In genomic region chr21:38646213-38646837, GRCh38 we compare ENCODE assay signal across 15 cellular contexts.
A peak's percentile ranks its signal among the peaks of the same experiment; 100 is the strongest.
DNase-seq lines count a peak whose midpoint lies in the region; ATAC-seq and TF ChIP-seq lines count a peak whose summit lies in the region.
"Had no signal": no experiment of that assay in that cellular context is flagged by ENCODE, and none has a peak within 500 bp of the region (broad histone marks: within the 10 kb centered on the region; RNA-seq: fewer than 3 reads in every experiment).

No MANE protein-coding gene starts in this region.

- no peak for TF ChIP-seq RAD21 in SK-N-SH (IDR thresholded peaks at IDR 0.05; ENCODE audit: low read length)

- WGBS in SK-N-SH (ENCODE audit: low lambda C conversion rate): 16% methylated on average over 5 of the region's 5 CpGs

- no peak overlapping the region for H2AFZ ChIP-seq in SK-N-SH (ENCODE audit: low read depth)
- H2AFZ ChIP-seq in fibroblast of lung (ENCODE audit: low read length): no peak overlapping the region

- DNase-seq in MCF 10A (ENCODE audit: unreplicated experiment): peak; percentile 65
- DNase-seq in breast epithelium (ENCODE audit: low spot score in 2 of 2): no peak
- no peak for DNase-seq in SK-N-SH
- peak; percentile 17 to 90 for DNase-seq in fibroblast of lung (ENCODE audit: low read depth in 2 of 2)
- DNase-seq in thoracic aorta (ENCODE audit: low spot score): peak; percentile 51
- DNase-seq in cerebellar cortex (ENCODE audit: low spot score): no peak
- DNase-seq in GDM1 (lab: John Stamatoyannopoulos, UW): no peak
- DNase-seq: anterior cingulate cortex, hippocampal formation, NCI-H1105, NCI-H524 treated with DMSO at 0.1 percent for 48 hours, T1000 had no signal

- peak in 1 of 2 experiments; percentile 52; a peak in 1 of 4 replicates for TF ChIP-seq EP300 in SK-N-SH (IDR thresholded peaks at IDR 0.05; ENCODE audit: borderline replicate concordance in 1 of 2, low read depth in 1 of 2, low read length in 1 of 2)

- H3K27ac Mint-ChIP-seq in MCF 10A (ENCODE audit: low read depth, unreplicated experiment): no peak overlapping the region

- H3K79me2 ChIP-seq in SK-N-SH (ENCODE audit: insufficient read depth) (no peaks in the 10 kb centered on the region), fibroblast of lung (ENCODE audit: control insufficient read depth, insufficient read depth, low read length) (no peaks in the 10 kb centered on the region)

- POLR2A ChIA-PET in MCF 10A (lab: Yijun Ruan, JAX) (interaction anchor here (0.6 to 1.1 kb wide), 8 partner anchors 9 to 346 kb away, joined by 3 to 4 read pairs (median 3); no protein-coding TSS in a partner anchor), SK-N-SH (lab: Yijun Ruan, JAX) (no interaction called here)

- peak overlapping the region; percentile 61 for H3K4me2 ChIP-seq in SK-N-SH
- peak overlapping the region; percentile 29 for H3K4me2 ChIP-seq in fibroblast of lung (ENCODE audit: extremely low read depth, insufficient read depth, low read length)
- H3K4me2 ChIP-seq: BLaER1 had no signal

- H3K9me2 ChIP-seq in SK-N-SH: no peaks in the 10 kb centered on the region

- no peak for TF ChIP-seq POLR2A in breast epithelium (IDR thresholded peaks at IDR 0.05)

- H3F3A ChIP-seq in SK-N-SH (replicated peaks; ENCODE audit: insufficient read depth): peaks cover 16% of the 10 kb centered on the region

- intact Hi-C loops in MCF 10A (cut with micrococcal nuclease) (loop anchor here (10.0 kb wide), 1 partner anchor 142 kb away; no protein-coding TSS in a partner anchor), breast epithelium (cut with DNase I; ENCODE audit: low total_unique reads) (loop anchor here (5.0 kb wide), 1 partner anchor 146 kb away; no protein-coding TSS in a partner anchor)

- H3K9me3 Mint-ChIP-seq in MCF 10A (ENCODE audit: unreplicated experiment): no peaks in the 10 kb centered on the region

- peaks cover 23% of the 10 kb centered on the region for H3K4me1 Mint-ChIP-seq in MCF 10A (ENCODE audit: insufficient read depth, unreplicated experiment)

- H3K27ac ChIP-seq in breast epithelium (no peak overlapping the region), SK-N-SH (ENCODE audit: low read depth in 2 of 2, low read length in 1 of 2) (peak overlapping the region in 1 of 2 experiments; percentile 34; a peak in 2 of 4 replicates), fibroblast of lung (ENCODE audit: insufficient read depth, low read length) (no peak overlapping the region), thoracic aorta (peak overlapping the region; percentile 55 to 87)
- H3K27ac ChIP-seq: BLaER1 had no signal

- CTCF ChIA-PET in MCF 10A (lab: Yijun Ruan, JAX): interaction anchor here (1.2 to 1.4 kb wide), 2 partner anchors 22 to 23 kb away, joined by 3 to 4 read pairs; no protein-coding TSS in a partner anchor
- CTCF ChIA-PET in SK-N-SH (lab: Yijun Ruan, JAX): interaction anchor here (1.8 kb wide), 1 partner anchor 23 kb away, joined by 4 read pairs; no protein-coding TSS in a partner anchor

- TF ChIP-seq CTCF in MCF 10A (IDR thresholded peaks at IDR 0.05; ENCODE audit: unreplicated experiment) (no peak), breast epithelium (IDR thresholded peaks at IDR 0.05) (no peak), SK-N-SH (IDR thresholded peaks at IDR 0.05) (no peak), fibroblast of lung (conservative IDR thresholded peaks at IDR 0.05 in 1 of 2, IDR thresholded peaks at IDR 0.05 in 1 of 2; ENCODE audit: low read depth in 1 of 2, low read length in 2 of 2) (no peak), thoracic aorta (IDR thresholded peaks at IDR 0.05) (no peak)

- H3K36me3 Mint-ChIP-seq in MCF 10A (ENCODE audit: insufficient read depth, unreplicated experiment): no peaks in the 10 kb centered on the region

- peak; percentile 61 for ATAC-seq in thoracic aorta (ENCODE audit: insufficient number of reproducible peaks, low FRiP score, low read depth)
- ATAC-seq in GM21423 (IDR thresholded peaks at IDR 0.05; ENCODE audit: unreplicated experiment): no peak

- H3K4me1 ChIP-seq in breast epithelium (no peaks in the 10 kb centered on the region), SK-N-SH (ENCODE audit: control insufficient read depth in 1 of 2, insufficient read depth in 2 of 2, low read depth in 1 of 2, low read length in 1 of 2) (peaks cover 0 to 7% of the 10 kb centered on the region in 2 experiments; a peak in 2 of 4 replicates), fibroblast of lung (ENCODE audit: control insufficient read depth, extremely low read depth, insufficient read depth, low read length) (peaks cover 6% of the 10 kb centered on the region), thoracic aorta (ENCODE audit: control insufficient read depth in 1 of 2, low read depth in 2 of 2) (peaks cover 31 to 97% of the 10 kb centered on the region in 2 donors)
- H3K4me1 ChIP-seq: BLaER1 had no signal

- H4K20me1 ChIP-seq in SK-N-SH (ENCODE audit: insufficient read depth): no peaks in the 10 kb centered on the region
- H4K20me1 ChIP-seq in fibroblast of lung (ENCODE audit: control insufficient read depth, extremely low read depth, insufficient read depth, low read length): no peaks in the 10 kb centered on the region
- H4K20me1 ChIP-seq: BLaER1 had no signal

- H3K4me3 Mint-ChIP-seq in MCF 10A (ENCODE audit: unreplicated experiment): peak overlapping the region; percentile 38

- H3K36me3 ChIP-seq in breast epithelium (no peaks in the 10 kb centered on the region), SK-N-SH (replicated peaks in 1 of 2; ENCODE audit: control insufficient read depth in 1 of 2, insufficient read depth in 2 of 2, low read length in 1 of 2) (no peaks in the 10 kb centered on the region), fibroblast of lung (ENCODE audit: control insufficient read depth, insufficient read depth, low read length) (no peaks in the 10 kb centered on the region), thoracic aorta (no peaks in the 10 kb centered on the region)
- H3K36me3 ChIP-seq: BLaER1 had no signal

- no peaks in the 10 kb centered on the region for H3K27me3 Mint-ChIP-seq in MCF 10A (ENCODE audit: insufficient read depth, unreplicated experiment)

- BruUV-seq in MCF 10A (replicated peaks; lab: Mats Ljungman, UMichigan): no TSS peak

- H3K27me3 ChIP-seq in breast epithelium: peaks cover 0 to 5% of the 10 kb centered on the region in 2 donors
- H3K27me3 ChIP-seq in SK-N-SH (ENCODE audit: insufficient read depth): peaks cover 33% of the 10 kb centered on the region
- peaks cover 13% of the 10 kb centered on the region for H3K27me3 ChIP-seq in fibroblast of lung (ENCODE audit: control insufficient read depth, insufficient read depth, low read length)
- H3K27me3 ChIP-seq in thoracic aorta (replicated peaks; ENCODE audit: insufficient read depth): no peaks in the 10 kb centered on the region
- H3K27me3 ChIP-seq: BLaER1 had no signal

- H3K4me3 ChIP-seq in breast epithelium: no peak overlapping the region
- H3K4me3 ChIP-seq in SK-N-SH (ENCODE audit: low read depth in 2 of 2, low read length in 1 of 2): 0 out of 4 replicates have a peak overlapping the region, but pooled peaks of 1 of the 2 experiments have one; percentile 1
- no peak overlapping the region for H3K4me3 ChIP-seq in fibroblast of lung (replicated peaks in 1 of 4; ENCODE audit: control extremely low read depth in 1 of 4, insufficient read depth in 1 of 4, low read depth in 3 of 4, low read length in 4 of 4)
- peak overlapping the region; percentile 63 for H3K4me3 ChIP-seq in thoracic aorta
- H3K4me3 ChIP-seq: BLaER1, lung had no signal

- H3K9ac ChIP-seq in SK-N-SH (no peak overlapping the region), fibroblast of lung (ENCODE audit: insufficient read depth, low read length) (no peak overlapping the region)
- H3K9ac ChIP-seq: BLaER1 had no signal

- H3K9me3 ChIP-seq in breast epithelium (no peaks in the 10 kb centered on the region), SK-N-SH (no peaks in the 10 kb centered on the region), fibroblast of lung (ENCODE audit: control insufficient read depth, insufficient read depth, low read depth, low read length) (no peaks in the 10 kb centered on the region), thoracic aorta (no peaks in the 10 kb centered on the region)
- H3K9me3 ChIP-seq: BLaER1 had no signal

TF ChIP-seq in SK-N-SH, 30 proteins besides CTCF, POLR2A, EP300 and RAD21:
- TF ChIP-seq TCF12 (IDR thresholded peaks at IDR 0.05): peak; percentile 88
- TF ChIP-seq PBX3 (IDR thresholded peaks at IDR 0.05): peak; percentile 79
- TF ChIP-seq MAX (IDR thresholded peaks at IDR 0.05; ENCODE audit: low read depth): peak; percentile 32; the same call in 1 of the 2 replicates
- TF ChIP-seq EZH2phosphoT487 (IDR thresholded peaks at IDR 0.05; ENCODE audit: borderline replicate concordance, low read depth): no peak
- peak; percentile 67; the same call in 1 of the 2 replicates for TF ChIP-seq FOSL2 (IDR thresholded peaks at IDR 0.05; ENCODE audit: borderline replicate concordance, low read depth)
- peak; percentile 43 for TF ChIP-seq JUND (IDR thresholded peaks at IDR 0.05)
- no peak for TF ChIP-seq NRF1 (IDR thresholded peaks at IDR 0.05; ENCODE audit: low read depth, low read length)
- no peak for TF ChIP-seq SMC3 (IDR thresholded peaks at IDR 0.05; ENCODE audit: low read depth, low read length)

Comparison
In these comparisons a context has a peak if more than half of its experiments do, and no peak if none do; other contexts are left out.
1. DNase-seq: peak in MCF 10A (single experiment), fibroblast of lung (2 of 2) and thoracic aorta (single experiment); none in breast epithelium (0 of 2), SK-N-SH (single experiment), cerebellar cortex (single experiment) and GDM1 (single experiment).
2. H3K27ac ChIP-seq: peak in thoracic aorta (2 of 2); none in breast epithelium (0 of 2) and fibroblast of lung (single experiment).